Comparison of ENCODE assay signal across 2 cellular contexts in the genomic region with DNA sequence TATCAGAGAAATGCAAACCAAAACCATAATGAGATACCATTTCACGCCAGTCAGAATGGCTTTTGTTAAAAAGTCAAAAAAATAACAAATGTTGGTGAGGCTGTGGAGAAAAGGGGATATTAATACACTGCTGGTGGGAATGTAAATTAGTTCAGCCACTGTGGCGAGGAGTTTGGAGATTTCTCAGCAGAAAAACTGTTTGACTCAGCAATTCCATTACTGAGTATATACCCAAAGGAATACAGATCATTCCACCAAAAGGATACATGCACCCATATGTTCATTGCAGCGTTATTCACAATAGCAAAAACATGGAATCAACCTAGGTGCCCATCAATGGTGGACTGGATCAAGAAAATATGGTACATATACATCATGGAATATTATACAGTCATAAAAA.
TF ChIP-seq lines count a peak whose summit lies in the region.

No MANE protein-coding gene starts in this region.

TF ChIP-seq in HepG2, 621 proteins besides CTCF, POLR2A, EP300 and RAD21:
- TF ChIP-seq MAFF (IDR thresholded peaks at IDR 0.05; ENCODE audit: low read depth, low read length), result 0 out of 2 replicates have a peak, but pooled peaks have one; percentile 26
- peak in 1 of 2 experiments; percentile 67; a peak in 2 of 4 replicates for TF ChIP-seq MAFK (conservative IDR thresholded peaks at IDR 0.05 in 1 of 2, IDR thresholded peaks at IDR 0.05 in 1 of 2; ENCODE audit: low read length in 2 of 2)
- TF ChIP-seq, protein P1, sequence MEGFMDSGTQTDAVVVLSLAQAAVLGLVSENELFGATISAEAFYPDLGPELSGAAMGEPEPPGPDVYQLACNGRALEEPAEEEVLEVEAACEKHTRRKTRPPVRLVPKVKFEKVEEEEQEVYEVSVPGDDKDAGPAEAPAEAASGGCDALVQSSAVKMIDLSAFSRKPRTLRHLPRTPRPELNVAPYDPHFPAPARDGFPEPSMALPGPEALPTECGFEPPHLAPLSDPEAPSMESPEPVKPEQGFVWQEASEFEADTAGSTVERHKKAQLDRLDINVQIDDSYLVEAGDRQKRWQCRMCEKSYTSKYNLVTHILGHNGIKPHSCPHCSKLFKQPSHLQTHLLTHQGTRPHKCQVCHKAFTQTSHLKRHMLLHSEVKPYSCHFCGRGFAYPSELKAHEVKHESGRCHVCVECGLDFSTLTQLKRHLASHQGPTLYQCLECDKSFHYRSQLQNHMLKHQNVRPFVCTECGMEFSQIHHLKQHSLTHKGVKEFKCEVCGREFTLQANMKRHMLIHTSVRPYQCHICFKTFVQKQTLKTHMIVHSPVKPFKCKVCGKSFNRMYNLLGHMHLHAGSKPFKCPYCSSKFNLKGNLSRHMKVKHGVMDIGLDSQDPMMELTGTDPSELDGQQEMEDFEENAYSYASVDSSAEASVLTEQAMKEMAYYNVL (CRISPR knock-in tag; IDR thresholded peaks at IDR 0.05; ENCODE audit: borderline replicate concordance), result no peak

TF ChIP-seq in GM12878, 131 proteins besides CTCF, POLR2A, EP300 and RAD21:
- TF ChIP-seq, protein P2, sequence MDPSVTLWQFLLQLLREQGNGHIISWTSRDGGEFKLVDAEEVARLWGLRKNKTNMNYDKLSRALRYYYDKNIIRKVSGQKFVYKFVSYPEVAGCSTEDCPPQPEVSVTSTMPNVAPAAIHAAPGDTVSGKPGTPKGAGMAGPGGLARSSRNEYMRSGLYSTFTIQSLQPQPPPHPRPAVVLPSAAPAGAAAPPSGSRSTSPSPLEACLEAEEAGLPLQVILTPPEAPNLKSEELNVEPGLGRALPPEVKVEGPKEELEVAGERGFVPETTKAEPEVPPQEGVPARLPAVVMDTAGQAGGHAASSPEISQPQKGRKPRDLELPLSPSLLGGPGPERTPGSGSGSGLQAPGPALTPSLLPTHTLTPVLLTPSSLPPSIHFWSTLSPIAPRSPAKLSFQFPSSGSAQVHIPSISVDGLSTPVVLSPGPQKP (IDR thresholded peaks at IDR 0.05; ENCODE audit: low read depth, low read length), result no peak
- no peak for TF ChIP-seq CHD1 (IDR thresholded peaks at IDR 0.05; ENCODE audit: low read depth, low read length)
